In the genomic region with DNA sequence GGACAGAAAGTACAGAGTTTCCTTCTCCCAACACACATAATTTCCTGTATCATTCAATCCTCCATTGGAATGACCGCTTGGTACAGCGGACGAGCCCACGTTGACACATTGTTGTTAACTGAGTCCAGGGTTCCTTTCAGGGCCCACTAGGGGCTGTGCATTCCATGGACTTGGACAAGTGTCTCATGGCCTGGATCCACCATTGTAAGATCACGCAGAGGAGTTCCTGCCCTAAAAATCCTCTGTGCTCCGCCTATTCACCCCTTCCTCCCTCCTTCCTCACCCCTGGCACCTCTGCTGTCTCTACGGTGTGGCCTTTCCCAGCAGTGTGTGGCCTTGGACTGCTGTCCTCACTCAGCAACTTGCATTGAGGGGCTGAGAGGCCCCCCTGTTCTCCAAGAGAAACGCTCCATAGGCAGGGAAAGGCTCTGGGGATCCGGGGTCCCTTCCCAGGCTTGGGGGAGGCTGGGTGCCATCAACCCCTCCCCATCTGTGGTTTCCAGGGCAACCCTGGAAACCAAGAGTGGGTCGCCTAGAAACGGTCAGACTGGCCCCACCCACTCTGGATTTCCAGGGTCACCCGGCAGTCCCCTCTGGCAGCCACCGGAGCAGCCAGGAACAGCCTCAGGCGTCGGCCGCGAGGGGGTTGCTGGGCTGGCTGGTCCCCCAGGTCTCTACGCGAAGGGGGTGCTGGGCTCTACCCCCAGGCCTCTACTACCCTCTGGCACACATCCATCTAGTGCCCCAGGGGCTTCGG, we compare ENCODE assay signal across 1 cellular context.
TF ChIP-seq lines count a peak whose summit lies in the region.

No MANE protein-coding gene starts in this region.

TF ChIP-seq in H1, 55 proteins besides CTCF, POLR2A, EP300 and RAD21:
- TF ChIP-seq, protein P1, sequence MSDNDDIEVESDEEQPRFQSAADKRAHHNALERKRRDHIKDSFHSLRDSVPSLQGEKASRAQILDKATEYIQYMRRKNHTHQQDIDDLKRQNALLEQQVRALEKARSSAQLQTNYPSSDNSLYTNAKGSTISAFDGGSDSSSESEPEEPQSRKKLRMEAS (IDR thresholded peaks at IDR 0.05), result no peak
- TF ChIP-seq CTBP2 (IDR thresholded peaks at IDR 0.05; ENCODE audit: borderline replicate concordance, insufficient read depth, insufficient read length, low read length) (no peak), NANOG (IDR thresholded peaks at IDR 0.05; ENCODE audit: insufficient read depth, low read depth, low read length, poor library complexity, severe bottlenecking) (no peak), TCF12 (IDR thresholded peaks at IDR 0.05; ENCODE audit: low read depth, low read length) (no peak), TAF7 (optimal IDR thresholded peaks at IDR 0.05; ENCODE audit: borderline replicate concordance, low read depth, low read length) (no peak), SUZ12 (IDR thresholded peaks at IDR 0.05; ENCODE audit: low read length) (no peak), CREB1 (IDR thresholded peaks at IDR 0.05) (no peak), SIX5 (IDR thresholded peaks at IDR 0.05; ENCODE audit: low read depth, low read length) (no peak), CBX8 (IDR thresholded peaks at IDR 0.05; ENCODE audit: borderline replicate concordance, low read depth, low read length) (no peak), GTF2F1 (IDR thresholded peaks at IDR 0.05; ENCODE audit: borderline replicate concordance, low read depth, low read length) (no peak)
